ENCODE assay signal across 16 cellular contexts in the genomic region with DNA sequence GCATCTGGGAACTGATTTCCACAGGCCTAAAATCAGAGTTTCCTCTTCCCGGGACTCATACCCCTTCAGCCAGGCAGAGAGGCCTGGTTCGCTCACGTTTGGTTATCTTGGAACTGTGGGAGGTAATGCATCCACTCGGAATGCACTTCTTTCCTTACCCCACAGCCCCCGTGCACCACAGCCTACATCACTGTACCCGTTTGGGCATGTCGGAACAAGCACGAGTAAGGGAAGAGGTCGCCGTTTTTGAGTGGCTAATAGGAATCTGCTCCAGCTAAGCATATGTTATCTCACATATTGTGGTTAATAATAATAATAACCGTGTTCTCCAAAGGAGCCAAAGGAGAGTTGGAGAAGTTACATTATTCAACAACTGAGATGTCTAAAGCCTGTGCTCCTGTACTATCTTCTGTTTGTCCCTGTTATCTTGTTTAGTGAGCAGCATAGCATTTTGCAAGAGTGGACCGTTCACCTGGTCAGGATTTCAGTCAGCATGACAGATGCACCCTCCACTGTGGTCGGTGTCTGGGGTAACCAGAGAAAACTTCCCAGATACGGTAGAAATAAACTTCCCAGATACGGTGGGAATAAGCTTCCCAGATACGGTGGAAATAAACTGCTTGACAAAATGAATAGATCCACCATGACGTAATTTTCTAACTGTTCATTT.
DNase-seq lines count a peak whose midpoint lies in the region; FAIRE-seq and TF ChIP-seq lines count a peak whose summit lies in the region.
"Had no signal": no experiment of that assay in that cellular context is flagged by ENCODE, and none has a peak within 500 bp of the region (broad histone marks: within the 10 kb centered on the region; RNA-seq: fewer than 3 reads in every experiment).

No MANE protein-coding gene starts in this region.

- dilution Hi-C loops in keratinocyte (cut with MboI; ENCODE audit: extremely low pct_ligation_motif_present, low sequenced_read_pairs): no loop called here

- no peaks in the 10 kb centered on the region for H3K27me3 Mint-ChIP-seq in brain
- H3K27me3 Mint-ChIP-seq: B cell had no signal

- no peak overlapping the region for H3K4ac ChIP-seq in neuronal stem cell (ENCODE audit: low read length)

- H3K9me1 ChIP-seq in keratinocyte (ENCODE audit: control insufficient read depth, extremely low read depth, insufficient read depth, low read length): no peaks in the 10 kb centered on the region

- H3K79me1 ChIP-seq in neuronal stem cell (ENCODE audit: low read depth, low read length): no peaks in the 10 kb centered on the region

- H2BK5ac ChIP-seq in neuronal stem cell (ENCODE audit: low read length): no peak overlapping the region

- TF ChIP-seq CTCF in brain (conservative IDR thresholded peaks at IDR 0.05): no peak
- no peak for TF ChIP-seq CTCF in keratinocyte (optimal IDR thresholded peaks at IDR 0.05 in 1 of 3, IDR thresholded peaks at IDR 0.05 in 1 of 3, conservative IDR thresholded peaks at IDR 0.05 in 1 of 3; ENCODE audit: extremely low read depth in 1 of 3, insufficient read depth in 2 of 3, low read length in 3 of 3)

- peaks cover 0 to 2% of the 10 kb centered on the region in 2 experiments for H3K36me3 ChIP-seq in keratinocyte (ENCODE audit: control insufficient read depth in 2 of 2, extremely low read depth in 1 of 2, insufficient read depth in 2 of 2, low read length in 2 of 2)
- no peaks in the 10 kb centered on the region for H3K36me3 ChIP-seq in neuronal stem cell (replicated peaks in 1 of 2; ENCODE audit: control insufficient read depth in 2 of 2, insufficient read depth in 2 of 2, low read length in 2 of 2)
- H3K36me3 ChIP-seq: SJCRH30 had no signal

- no peaks in the 10 kb centered on the region for H4K20me1 ChIP-seq in keratinocyte (ENCODE audit: control insufficient read depth, extremely low read depth, insufficient read depth, low read length)

- peak overlapping the region in 3 of 5 experiments; percentile 48 to 88 (median 83) for H3K27ac Mint-ChIP-seq in brain
- H3K27ac Mint-ChIP-seq: B cell had no signal

- H3K9me3 ChIP-seq in keratinocyte (ENCODE audit: control insufficient read depth, low read depth, low read length) (no peaks in the 10 kb centered on the region), neuronal stem cell (replicated peaks in 1 of 2; ENCODE audit: control insufficient read depth in 2 of 2, insufficient read depth in 1 of 2, low read depth in 1 of 2, low read length in 2 of 2) (no peaks in the 10 kb centered on the region)
- H3K9me3 ChIP-seq: SJCRH30 had no signal

- no peak overlapping the region for H2BK12ac ChIP-seq in neuronal stem cell (ENCODE audit: low read length)

- H2BK15ac ChIP-seq in neuronal stem cell (ENCODE audit: low read length): no peak overlapping the region

- no peaks in the 10 kb centered on the region for H3K79me2 ChIP-seq in keratinocyte (ENCODE audit: control insufficient read depth, insufficient read depth, low read length)

- H3K23ac ChIP-seq in neuronal stem cell (ENCODE audit: low read depth, low read length, poor library complexity): no peak overlapping the region

- no peak overlapping the region for H3K14ac ChIP-seq in neuronal stem cell (ENCODE audit: low read length)

- no peak overlapping the region for H2AK5ac ChIP-seq in neuronal stem cell (ENCODE audit: low read depth, low read length)

- H3K36me3 Mint-ChIP-seq in brain: peaks cover 11% of the 10 kb centered on the region

- no CpG with 5 or more reads among the region's 17 CpGs for WGBS in neuronal stem cell (ENCODE audit: extremely low coverage in 2 of 2, insufficient read length in 2 of 2, insufficient replicate concordance in 1 of 2), 2 donors

- no peak overlapping the region for H3K9ac ChIP-seq in keratinocyte (ENCODE audit: control insufficient read depth, extremely low read depth, insufficient read depth, low read length)
- H3K9ac ChIP-seq in neuronal stem cell (ENCODE audit: low read depth, low read length, poor library complexity): no peak overlapping the region

- peak; percentile 36 to 39 for DNase-seq in NCI-H524 (lab: John Stamatoyannopoulos, UW)
- no peak for DNase-seq in NCI-H524 treated with DMSO at 0.1 percent for 48 hours (lab: John Stamatoyannopoulos, UW)
- DNase-seq in keratinocyte (ENCODE audit: low read depth, low spot score): no peak
- no peak for DNase-seq in neuronal stem cell (ENCODE audit: low spot score)
- no peak for DNase-seq in anterior cingulate cortex (lab: John Stamatoyannopoulos, UW)
- DNase-seq in AG20443 (ENCODE audit: low spot score): no peak
- no peak for DNase-seq in retina
- DNase-seq: 8988T, HCEC 1CT, NCI-H1105 treated with DMSO at 0.1 percent for 48 hours, NCI-H187 treated with DMSO at 0.1 percent for 48 hours, NCI-H446, SJCRH30 had no signal

- H3K27me3 ChIP-seq in keratinocyte (ENCODE audit: control insufficient read depth, extremely low read depth, insufficient read depth, low read length): no peaks in the 10 kb centered on the region
- no peaks in the 10 kb centered on the region for H3K27me3 ChIP-seq in neuronal stem cell (ENCODE audit: control insufficient read depth in 3 of 3, insufficient read depth in 3 of 3, low read depth in 1 of 3, low read length in 3 of 3)
- H3K27me3 ChIP-seq: SJCRH30 had no signal

- H3K27ac ChIP-seq in keratinocyte (ENCODE audit: control insufficient read depth, insufficient read depth, low read length) (no peak overlapping the region), neuronal stem cell (replicated peaks; ENCODE audit: low read length) (no peak overlapping the region)
- H3K27ac ChIP-seq: SJCRH30 had no signal

- H3K18ac ChIP-seq in neuronal stem cell (ENCODE audit: low read length): peak overlapping the region; percentile 12

- no peaks in the 10 kb centered on the region for H3K9me3 Mint-ChIP-seq in brain

- no peak overlapping the region for H4K8ac ChIP-seq in neuronal stem cell (ENCODE audit: low read depth, low read length)

- H2BK120ac ChIP-seq in neuronal stem cell (ENCODE audit: low read depth, low read length): no peak overlapping the region

- peaks cover 22% of the 10 kb centered on the region for H3K4me1 Mint-ChIP-seq in brain

- H3K4me3 Mint-ChIP-seq in brain: no peak overlapping the region
- H3K4me3 Mint-ChIP-seq: B cell had no signal

- H3K4me2 ChIP-seq in keratinocyte (ENCODE audit: control insufficient read depth, extremely low read depth, insufficient read depth, low read depth, low read length) (no peak overlapping the region), neuronal stem cell (ENCODE audit: insufficient read depth, low read length, poor library complexity, severe bottlenecking) (no peak overlapping the region)

- H3K4me3 ChIP-seq in keratinocyte (ENCODE audit: control insufficient read depth in 2 of 3, extremely low read depth in 1 of 3, insufficient read depth in 2 of 3, low read depth in 1 of 3, low read length in 3 of 3): no peak overlapping the region
- no peak overlapping the region for H3K4me3 ChIP-seq in neuronal stem cell (ENCODE audit: low read length in 2 of 2)
- H3K4me3 ChIP-seq: SJCRH30 had no signal

- no peak overlapping the region for H4K91ac ChIP-seq in neuronal stem cell (ENCODE audit: low read depth, low read length, poor library complexity)

- H3K4me1 ChIP-seq in keratinocyte (ENCODE audit: control insufficient read depth, extremely low read depth, insufficient read depth, low read length) (peaks cover 6% of the 10 kb centered on the region), neuronal stem cell (ENCODE audit: control insufficient read depth in 2 of 2, insufficient read depth in 1 of 2, low read depth in 1 of 2, low read length in 2 of 2) (peaks cover 5 to 6% of the 10 kb centered on the region in 2 donors)
- H3K4me1 ChIP-seq: SJCRH30 had no signal

- H2AFZ ChIP-seq in keratinocyte (ENCODE audit: control insufficient read depth, low read length) (no peak overlapping the region), neuronal stem cell (ENCODE audit: low read length) (no peak overlapping the region)

- peak; percentile 56 for FAIRE-seq in keratinocyte (lab: Jason Lieb, UNC)
- FAIRE-seq: G401.6 had no signal

Comparison
In these comparisons a context has a peak if more than half of its experiments do, and no peak if none do; other contexts are left out.
1. DNase-seq: peak in NCI-H524 (2 of 2); none in NCI-H524 treated with DMSO at 0.1 percent for 48 hours (single experiment), keratinocyte (single experiment), neuronal stem cell (single experiment), anterior cingulate cortex (0 of 58), AG20443 (single experiment) and retina (single experiment).